In genomic region chr12:108572166-108572790, GRCh38 we compare ENCODE assay signal across 14 cellular contexts. TPM values are rescaled to one million over a fixed set of nuclear protein-coding genes. Genes with fewer than 3 reads are reported as not detected.
DNase-seq lines count a peak whose midpoint lies in the region; ATAC-seq and TF ChIP-seq lines count a peak whose summit lies in the region.
"Had no signal": no experiment of that assay in that cellular context is flagged by ENCODE, and none has a peak within 500 bp of the region (broad histone marks: within the 10 kb centered on the region; RNA-seq: fewer than 3 reads in every experiment).

No MANE protein-coding gene starts in this region.

- H3K27me3 ChIP-seq in CD8-positive, alpha-beta memory T cell (ENCODE audit: insufficient read depth, low read length, poor library complexity, severe bottlenecking), result no peaks in the 10 kb centered on the region
- H3K27me3 ChIP-seq in mesenchymal stem cell (ENCODE audit: control insufficient read depth in 1 of 2, insufficient read depth in 1 of 2, low read length in 2 of 2), result no peaks in the 10 kb centered on the region
- no peaks in the 10 kb centered on the region for H3K27me3 ChIP-seq in GM23338 (ENCODE audit: insufficient read depth)
- H3K27me3 ChIP-seq: BLaER1 treated with 17β-estradiol and CSF1 and Interleukin-3, amounts not matched to agents 10 nM and 100 nM; dorsolateral prefrontal cortex; gastroesophageal sphincter; neutrophil had no signal

- no peak overlapping the region for H3K4me3 ChIP-seq in CD8-positive, alpha-beta memory T cell (ENCODE audit: low read length)
- no peak overlapping the region for H3K4me3 ChIP-seq in mesenchymal stem cell (ENCODE audit: insufficient read depth in 1 of 2, low read depth in 1 of 2, low read length in 2 of 2)
- no peak overlapping the region for H3K4me3 ChIP-seq in GM23338
- H3K4me3 ChIP-seq: BLaER1 treated with 17β-estradiol and CSF1 and Interleukin-3, amounts not matched to agents 10 nM and 100 nM; dorsolateral prefrontal cortex; gastroesophageal sphincter had no signal

- no peak for TF ChIP-seq CTCF in GM23338 (conservative IDR thresholded peaks at IDR 0.05; ENCODE audit: low read depth in 2 of 2)

- peak overlapping the region; percentile 19 to 61 for H2BK12ac ChIP-seq in mesenchymal stem cell (ENCODE audit: low read length in 2 of 2)

- POLR2A ChIA-PET in CD8-positive, alpha-beta memory T cell (lab: Charles Lee), result no interaction called here
- POLR2A ChIA-PET in T-cell (lab: Charles Lee), result interaction anchor here in 1 of 2 donors (0.6 kb wide), 2 partner anchors 11 to 23 kb away, joined by 3 to 15 read pairs; partner anchors contain the start of gene SART3

- no peak overlapping the region for H3K4me2 ChIP-seq in mesenchymal stem cell (ENCODE audit: low read length, poor library complexity, severe bottlenecking)
- H3K4me2 ChIP-seq in GM23338, result no peak overlapping the region

- no peaks in the 10 kb centered on the region for H3K9me2 ChIP-seq in GM23338 (ENCODE audit: insufficient read depth)

- no peak overlapping the region for H3K18ac ChIP-seq in mesenchymal stem cell (ENCODE audit: low read depth in 1 of 2, low read length in 2 of 2)

- no peaks in the 10 kb centered on the region for H3K9me3 ChIP-seq in CD8-positive, alpha-beta memory T cell (ENCODE audit: low read length)
- H3K9me3 ChIP-seq in mesenchymal stem cell (ENCODE audit: control insufficient read depth, low read length), result no peaks in the 10 kb centered on the region
- H3K9me3 ChIP-seq: BLaER1 treated with 17β-estradiol and CSF1 and Interleukin-3, amounts not matched to agents 10 nM and 100 nM; gastroesophageal sphincter; neutrophil had no signal

- no peaks in the 10 kb centered on the region for H3K27me3 Mint-ChIP-seq in CD8-positive, alpha-beta memory T cell
- H3K27me3 Mint-ChIP-seq in T-cell (no peaks in the 10 kb centered on the region), GM23338 (ENCODE audit: insufficient read depth, low read depth, poor library complexity) (peaks cover 2% of the 10 kb centered on the region)

- H3K27ac ChIP-seq in CD8-positive, alpha-beta memory T cell (ENCODE audit: low read depth, low read length), result no peak overlapping the region
- H3K27ac ChIP-seq in mesenchymal stem cell (ENCODE audit: low read length, poor library complexity, severe bottlenecking) (no peak overlapping the region), GM23338 (ENCODE audit: low read depth) (no peak overlapping the region)
- H3K27ac ChIP-seq: BLaER1 treated with 17β-estradiol and CSF1 and Interleukin-3, amounts not matched to agents 10 nM and 100 nM; gastroesophageal sphincter; neutrophil had no signal

- peak overlapping the region; percentile 2 to 84 (median 47) for H3K27ac Mint-ChIP-seq in CD8-positive, alpha-beta memory T cell
- peak overlapping the region; percentile 88 to 98 for H3K27ac Mint-ChIP-seq in T-cell
- no peak overlapping the region for H3K27ac Mint-ChIP-seq in GM23338

- H4K8ac ChIP-seq in mesenchymal stem cell (ENCODE audit: low read length), result no peak overlapping the region

- peak; percentile 35 for ATAC-seq in GM18909 (IDR thresholded peaks at IDR 0.05; ENCODE audit: poor library complexity, unreplicated experiment)
- no peak for ATAC-seq in T-cell (replicated peaks in 1 of 4)
- no peak for ATAC-seq in GM23338
- ATAC-seq: gastroesophageal sphincter had no signal

- H3K4ac ChIP-seq in mesenchymal stem cell (ENCODE audit: low read depth in 1 of 2, low read length in 2 of 2), result no peak overlapping the region

- H3K79me1 ChIP-seq in mesenchymal stem cell (replicated peaks; ENCODE audit: low read length, poor library complexity, severe bottlenecking), result no peaks in the 10 kb centered on the region

- no peak for DNase-seq in CD8-positive, alpha-beta memory T cell
- peak in 1 of 34 experiments; percentile 16 for DNase-seq in T-cell
- DNase-seq in mesenchymal stem cell, result no peak
- DNase-seq in central memory CD4-positive, alpha-beta T cell, result no peak
- DNase-seq in GM23338 (ENCODE audit: low spot score), result no peak
- DNase-seq in activated CD4-positive, alpha-beta T cell treated with anti-CD3 and anti-CD28 coated beads for 48 hours, result no peak
- DNase-seq in activated effector memory CD4-positive, alpha-beta T cell treated with anti-CD3 and anti-CD28 coated beads, Interleukin-2, amount 50 U/mL, for 16 hours, result no peak
- DNase-seq: NCI-H1436; NK-92 treated with Interleukin-12 subunit alpha and Interleukin-12 subunit beta, amount 100 ng/mL, for 24 hours had no signal

- no peak overlapping the region for H2BK15ac ChIP-seq in mesenchymal stem cell (ENCODE audit: low read depth, poor library complexity, severe bottlenecking)

- H3K79me2 ChIP-seq in GM23338 (replicated peaks; ENCODE audit: insufficient read depth), result no peaks in the 10 kb centered on the region

- H3K23ac ChIP-seq in mesenchymal stem cell (ENCODE audit: low read length in 2 of 2), result no peak overlapping the region

- peak overlapping the region; percentile 7 for H2AK5ac ChIP-seq in mesenchymal stem cell (ENCODE audit: low read length, severe bottlenecking)

- no peak overlapping the region for H2BK5ac ChIP-seq in mesenchymal stem cell (ENCODE audit: low read depth, low read length, poor library complexity, severe bottlenecking)

- no peak overlapping the region for H3K14ac ChIP-seq in mesenchymal stem cell (ENCODE audit: low read length in 2 of 2)

- no peaks in the 10 kb centered on the region for H4K20me1 ChIP-seq in GM23338 (replicated peaks; ENCODE audit: insufficient read depth)

- no peak overlapping the region for H3K4me3 Mint-ChIP-seq in CD8-positive, alpha-beta memory T cell
- H3K4me3 Mint-ChIP-seq in T-cell (peak overlapping the region in 1 of 3 donors; percentile 15), GM23338 (no peak overlapping the region)

- peaks cover 25 to 73% (median 64%) of the 10 kb centered on the region in 3 donors for H3K4me1 Mint-ChIP-seq in CD8-positive, alpha-beta memory T cell
- H3K4me1 Mint-ChIP-seq in T-cell (peaks cover 85 to 91% (median 90%) of the 10 kb centered on the region in 3 donors), GM23338 (no peaks in the 10 kb centered on the region)

- no peak overlapping the region for H4K91ac ChIP-seq in mesenchymal stem cell (ENCODE audit: low read length)

- no peak overlapping the region for H3K9ac ChIP-seq in mesenchymal stem cell (ENCODE audit: low read length)

- H3K9me3 Mint-ChIP-seq in CD8-positive, alpha-beta memory T cell, result no peaks in the 10 kb centered on the region
- H3K9me3 Mint-ChIP-seq in T-cell, result no peaks in the 10 kb centered on the region
- no peaks in the 10 kb centered on the region for H3K9me3 Mint-ChIP-seq in GM23338

- H3K36me3 Mint-ChIP-seq in CD8-positive, alpha-beta memory T cell, result peaks cover 7 to 31% (median 8%) of the 10 kb centered on the region in 3 donors
- H3K36me3 Mint-ChIP-seq in T-cell, result peaks cover 11% of the 10 kb centered on the region
- H3K36me3 Mint-ChIP-seq in GM23338 (ENCODE audit: low read depth), result peaks cover 17% of the 10 kb centered on the region

- H3K36me3 ChIP-seq in CD8-positive, alpha-beta memory T cell (ENCODE audit: insufficient read depth, low read length), result peaks cover 14% of the 10 kb centered on the region
- H3K36me3 ChIP-seq in mesenchymal stem cell (ENCODE audit: control insufficient read depth in 1 of 2, insufficient read depth in 2 of 2, low read depth in 1 of 2, low read length in 2 of 2) (peaks cover 7 to 29% of the 10 kb centered on the region in 2 experiments), GM23338 (ENCODE audit: insufficient read depth) (peaks cover 19% of the 10 kb centered on the region)

- 0 out of 2 replicates have a peak, but pooled peaks cover 3% of the 10 kb centered on the region for H3F3A ChIP-seq in GM23338 (replicated peaks; ENCODE audit: low read depth)

- peaks cover 53% of the 10 kb centered on the region for H3K4me1 ChIP-seq in CD8-positive, alpha-beta memory T cell (ENCODE audit: insufficient read depth, low read length)
- peaks cover 15% of the 10 kb centered on the region for H3K4me1 ChIP-seq in mesenchymal stem cell (ENCODE audit: control insufficient read depth, insufficient read depth, low read depth, low read length)
- no peaks in the 10 kb centered on the region for H3K4me1 ChIP-seq in GM23338 (ENCODE audit: insufficient read depth)

- no peak overlapping the region for H2BK120ac ChIP-seq in mesenchymal stem cell (ENCODE audit: low read depth, low read length)

- CTCF ChIA-PET in CD8-positive, alpha-beta memory T cell (lab: Charles Lee), result interaction anchor here (18.3 kb wide), 1 partner anchor 46 kb away, joined by 206 read pairs; no protein-coding TSS in a partner anchor
- CTCF ChIA-PET in T-cell (lab: Charles Lee), result interaction anchor here (1.0 to 1.1 kb wide), 3 partner anchors 8 to 61 kb away, joined by 3 to 4 read pairs (median 4); partner anchors contain the start of gene SELPLG (in 1 of the 2)

- 89% methylated on average over 8 of the region's 8 CpGs for WGBS in mesenchymal stem cell

- no peak overlapping the region for H2AFZ ChIP-seq in mesenchymal stem cell (ENCODE audit: low read depth, low read length)
- H2AFZ ChIP-seq in GM23338, result no peak overlapping the region

RNA-seq across cellular contexts. Expression of gene ISCU, which starts 9.9 kb away (rescaled TPM):
- total RNA-seq in CD8-positive, alpha-beta memory T cell, result 100 to 1,000 TPM; 113 to 116 TPM
- 302 TPM for polyA plus RNA-seq in CD8-positive, alpha-beta memory T cell
- total RNA-seq in T-cell, result 100 to 1,000 TPM; 108 to 190 (median 130) TPM
- polyA plus RNA-seq in mesenchymal stem cell (2013, experiment 1 of 2), result 128 TPM
- polyA plus RNA-seq in mesenchymal stem cell (2013, experiment 2 of 2), result 129 TPM
- 88.0 and 123 TPM in 2 replicates for total RNA-seq in GM23338 (2014; rRNA removed; shearing (Covaris generic))
- polyA plus RNA-seq in GM23338 (2016; fragmentation: Nextera tagmentation; extraction: Ambion mirVana), result 110 and 129 TPM in 2 replicates

RNA-seq across cellular contexts. Expression of gene SART3, which starts 11.3 kb away (rescaled TPM):
- total RNA-seq in CD8-positive, alpha-beta memory T cell, result 10 to 100 TPM; 82.4 to 82.7 TPM
- polyA plus RNA-seq in CD8-positive, alpha-beta memory T cell, result 40.1 TPM
- total RNA-seq in T-cell, result 100 to 1,000 TPM in 1 of 5 donors, 10 to 100 TPM in 4; 76.3 to 107 (median 84.9) TPM
- polyA plus RNA-seq in mesenchymal stem cell (2013, experiment 1 of 2), result 15.8 TPM
- 15.4 TPM for polyA plus RNA-seq in mesenchymal stem cell (2013, experiment 2 of 2)
- 112 and 123 TPM in 2 replicates for total RNA-seq in GM23338 (2014; rRNA removed; shearing (Covaris generic))
- 49.7 and 49.8 TPM in 2 replicates for polyA plus RNA-seq in GM23338 (2016; fragmentation: Nextera tagmentation; extraction: Ambion mirVana)

RNA-seq across cellular contexts. Expression of gene TMEM119, which starts 25.6 kb away (rescaled TPM):
- not detected for total RNA-seq in CD8-positive, alpha-beta memory T cell
- polyA plus RNA-seq in CD8-positive, alpha-beta memory T cell, result 0.66 TPM
- 1 to 10 TPM in 2 of 5 donors, under 1 TPM in 3; 0.13 to 3.9 (median 0.98) TPM for total RNA-seq in T-cell
- polyA plus RNA-seq in mesenchymal stem cell (2013, experiment 1 of 2), result 108 TPM
- 109 TPM for polyA plus RNA-seq in mesenchymal stem cell (2013, experiment 2 of 2)
- 0.07 and 0.35 TPM in 2 replicates for total RNA-seq in GM23338 (2014; rRNA removed; shearing (Covaris generic))
- polyA plus RNA-seq in GM23338 (2016; fragmentation: Nextera tagmentation; extraction: Ambion mirVana), result 0.06 TPM in 1 of 2 replicates, not detected in the other

RNA-seq across cellular contexts. Expression of gene FICD, which starts 57.2 kb away (rescaled TPM):
- total RNA-seq in CD8-positive, alpha-beta memory T cell, result 1 to 10 TPM; 5.8 to 5.9 TPM
- polyA plus RNA-seq in CD8-positive, alpha-beta memory T cell, result 5.2 TPM
- total RNA-seq in T-cell, result 1 to 10 TPM; 5.0 to 9.3 (median 7.8) TPM
- 6.0 TPM for polyA plus RNA-seq in mesenchymal stem cell (2013, experiment 1 of 2)
- 6.1 TPM for polyA plus RNA-seq in mesenchymal stem cell (2013, experiment 2 of 2)
- total RNA-seq in GM23338 (2014; rRNA removed; shearing (Covaris generic)), result 4.9 and 6.0 TPM in 2 replicates
- polyA plus RNA-seq in GM23338 (2016; fragmentation: Nextera tagmentation; extraction: Ambion mirVana), result 5.3 and 7.6 TPM in 2 replicates
